11 cellular contexts compared by ENCODE assay signal in the genomic region with DNA sequence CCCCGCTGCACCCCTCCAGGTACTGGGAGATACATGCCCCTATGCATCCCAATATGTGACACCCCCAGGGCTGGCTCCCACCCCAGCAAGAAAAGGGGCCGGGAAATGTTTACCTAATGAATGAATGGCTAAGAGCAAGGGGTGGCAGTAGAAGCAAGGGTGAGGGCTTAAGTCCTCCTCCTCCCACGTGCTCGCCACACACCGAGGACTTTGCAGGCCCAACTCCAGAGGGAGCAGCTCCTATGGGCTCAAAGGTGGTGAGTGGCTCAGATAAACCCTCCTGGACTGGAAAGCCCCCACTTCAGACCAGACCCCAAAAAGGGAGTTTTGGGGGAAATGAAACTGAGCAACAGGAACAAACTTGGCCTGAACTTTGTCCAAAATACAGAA. TPM values are rescaled to one million over a fixed set of nuclear protein-coding genes. Genes with fewer than 3 reads are reported as not detected.
DNase-seq lines count a peak whose midpoint lies in the region; ATAC-seq and TF ChIP-seq lines count a peak whose summit lies in the region.
"Had no signal": no experiment of that assay in that cellular context is flagged by ENCODE, and none has a peak within 500 bp of the region (broad histone marks: within the 10 kb centered on the region; RNA-seq: fewer than 3 reads in every experiment).

No MANE protein-coding gene starts in this region.

- H3K4me1 ChIP-seq in mucosa of rectum (ENCODE audit: control insufficient read depth in 2 of 2, insufficient read depth in 2 of 2, low read length in 2 of 2) = peaks cover 79 to 85% of the 10 kb centered on the region in 2 donors

- H3K9me3 Mint-ChIP-seq in activated CD4-positive, alpha-beta T cell treated with anti-CD3 and anti-CD28 coated beads, Interleukin-2, amount 10 ng/mL, durations not matched to agents 7 days and 5 days = no peaks in the 10 kb centered on the region
- H3K9me3 Mint-ChIP-seq: activated CD4-positive, alpha-beta memory T cell treated with anti-CD3 and anti-CD28 coated beads for 36 hours; central memory CD8-positive, alpha-beta T cell had no signal

- ATAC-seq in HG02588 (IDR thresholded peaks at IDR 0.05; ENCODE audit: unreplicated experiment) = peak; percentile 49

- TF ChIP-seq CTCF in GM10266 (IDR thresholded peaks at IDR 0.05; ENCODE audit: control insufficient read depth, insufficient read depth, low read depth, missing control alignments) (peak; percentile 44), SU-DHL-6 (IDR thresholded peaks at IDR 0.05; ENCODE audit: insufficient read depth, low read length, poor library complexity, severe bottlenecking) (peak; percentile 11), foreskin fibroblast (IDR thresholded peaks at IDR 0.05; ENCODE audit: low read depth, low read length) (no peak)

- no peak overlapping the region for H2AFZ ChIP-seq in SU-DHL-6 (ENCODE audit: low read depth, low read length, severe bottlenecking)

- H3K9me3 ChIP-seq in SU-DHL-6 (ENCODE audit: insufficient read depth, low read length) (no peaks in the 10 kb centered on the region), mucosa of rectum (ENCODE audit: control insufficient read depth in 2 of 2, low read length in 2 of 2) (no peaks in the 10 kb centered on the region)

- H4K20me1 ChIP-seq in SU-DHL-6 (ENCODE audit: low read depth, low read length) = no peaks in the 10 kb centered on the region

- DNase-seq in GM10266 (ENCODE audit: extremely low spot score) (peak; percentile 78), foreskin fibroblast (no peak), NCI-H748 (lab: John Stamatoyannopoulos, UW; ENCODE audit: unreplicated experiment) (no peak), NCI-H2196 (lab: John Stamatoyannopoulos, UW; ENCODE audit: unreplicated experiment) (no peak)
- DNase-seq in activated CD4-positive, alpha-beta T cell treated with anti-CD3 and anti-CD28 coated beads, Interleukin-2, amount 10 ng/mL, durations not matched to agents 7 days and 5 days = no peak
- DNase-seq: activated CD4-positive, alpha-beta memory T cell treated with anti-CD3 and anti-CD28 coated beads for 36 hours; left cardiac atrium had no signal

- CTCF ChIA-PET in activated CD4-positive, alpha-beta T cell treated with anti-CD3 and anti-CD28 coated beads, Interleukin-2, amount 10 ng/mL, durations not matched to agents 7 days and 5 days (lab: Charles Lee) = interaction anchor here (1.0 to 8.8 kb wide), 3 partner anchors 10 to 77 kb away, joined by 3 to 75 read pairs (median 4); partner anchors contain the start of gene ELK4

- H3K9me2 ChIP-seq in SU-DHL-6 (replicated peaks; ENCODE audit: insufficient read depth, low read length) = no peaks in the 10 kb centered on the region

- H3K4me1 Mint-ChIP-seq in activated CD4-positive, alpha-beta T cell treated with anti-CD3 and anti-CD28 coated beads, Interleukin-2, amount 10 ng/mL, durations not matched to agents 7 days and 5 days = peaks cover 6% of the 10 kb centered on the region

- peak overlapping the region; percentile 63 for H3K9ac ChIP-seq in SU-DHL-6 (ENCODE audit: low read length)
- H3K9ac ChIP-seq in mucosa of rectum (ENCODE audit: low read depth in 1 of 2, low read length in 2 of 2) = no peak overlapping the region

- H3K27ac ChIP-seq in SU-DHL-6 (ENCODE audit: low read depth, low read length) (peak overlapping the region; percentile 94), mucosa of rectum (ENCODE audit: low read depth in 2 of 2, low read length in 2 of 2) (peak overlapping the region; percentile 5 to 18)

- no peaks in the 10 kb centered on the region for H3K36me3 Mint-ChIP-seq in activated CD4-positive, alpha-beta T cell treated with anti-CD3 and anti-CD28 coated beads, Interleukin-2, amount 10 ng/mL, durations not matched to agents 7 days and 5 days (ENCODE audit: low read depth)
- H3K36me3 Mint-ChIP-seq: activated CD4-positive, alpha-beta memory T cell treated with anti-CD3 and anti-CD28 coated beads for 36 hours had no signal

- peak overlapping the region; percentile 85 for H3K4me2 ChIP-seq in SU-DHL-6 (ENCODE audit: low read depth, low read length, poor library complexity, severe bottlenecking)

- H3K36me3 ChIP-seq in SU-DHL-6 (ENCODE audit: low read length) = no peaks in the 10 kb centered on the region
- H3K36me3 ChIP-seq in mucosa of rectum (ENCODE audit: control insufficient read depth in 2 of 2, insufficient read depth in 2 of 2, low read length in 2 of 2) = no peaks in the 10 kb centered on the region

- no peak overlapping the region for H3K4me3 Mint-ChIP-seq in activated CD4-positive, alpha-beta T cell treated with anti-CD3 and anti-CD28 coated beads, Interleukin-2, amount 10 ng/mL, durations not matched to agents 7 days and 5 days
- H3K4me3 Mint-ChIP-seq: activated CD4-positive, alpha-beta memory T cell treated with anti-CD3 and anti-CD28 coated beads for 36 hours; central memory CD8-positive, alpha-beta T cell had no signal

- no peaks in the 10 kb centered on the region for H3K27me3 ChIP-seq in SU-DHL-6 (ENCODE audit: low read length)
- H3K27me3 ChIP-seq in mucosa of rectum (ENCODE audit: control insufficient read depth in 2 of 2, insufficient read depth in 2 of 2, low read length in 2 of 2) = no peaks in the 10 kb centered on the region

- peaks cover 26% of the 10 kb centered on the region for H3K79me2 ChIP-seq in SU-DHL-6 (ENCODE audit: insufficient read depth, low read length)

- H3K4me3 ChIP-seq in SU-DHL-6 (ENCODE audit: insufficient read depth, low read length, poor library complexity, severe bottlenecking) (peak overlapping the region; percentile 50), mucosa of rectum (ENCODE audit: low read length in 2 of 2) (no peak overlapping the region), foreskin fibroblast (ENCODE audit: low read depth in 1 of 2, low read length in 2 of 2) (no peak overlapping the region)

- POLR2A ChIA-PET in activated CD4-positive, alpha-beta T cell treated with anti-CD3 and anti-CD28 coated beads, Interleukin-2, amount 10 ng/mL, durations not matched to agents 7 days and 5 days (lab: Charles Lee) = no interaction called here

- H3K27me3 Mint-ChIP-seq in activated CD4-positive, alpha-beta T cell treated with anti-CD3 and anti-CD28 coated beads, Interleukin-2, amount 10 ng/mL, durations not matched to agents 7 days and 5 days = peaks cover 5% of the 10 kb centered on the region

- H3F3A ChIP-seq in SU-DHL-6 (ENCODE audit: insufficient read depth) = peaks cover 70% of the 10 kb centered on the region

- no peak overlapping the region for H3K27ac Mint-ChIP-seq in activated CD4-positive, alpha-beta T cell treated with anti-CD3 and anti-CD28 coated beads, Interleukin-2, amount 10 ng/mL, durations not matched to agents 7 days and 5 days
- H3K27ac Mint-ChIP-seq: activated CD4-positive, alpha-beta memory T cell treated with anti-CD3 and anti-CD28 coated beads for 36 hours had no signal

RNA-seq across cellular contexts. Expression of gene SLC45A3, which starts 11.4 kb away (rescaled TPM):
- total RNA-seq in activated CD4-positive, alpha-beta T cell treated with anti-CD3 and anti-CD28 coated beads, Interleukin-2, amount 10 ng/mL, durations not matched to agents 7 days and 5 days = under 1 TPM in 1 of 2 experiments, not detected in 1; 0.08 TPM

RNA-seq across cellular contexts. Expression of gene ELK4, which starts 37.1 kb away (rescaled TPM):
- total RNA-seq in activated CD4-positive, alpha-beta T cell treated with anti-CD3 and anti-CD28 coated beads, Interleukin-2, amount 10 ng/mL, durations not matched to agents 7 days and 5 days = 100 to 1,000 TPM in 1 of 2 experiments, 10 to 100 TPM in 1; 99.4 to 103 TPM
